Comparison of ENCODE assay signal across 25 cellular contexts in the genomic region with DNA sequence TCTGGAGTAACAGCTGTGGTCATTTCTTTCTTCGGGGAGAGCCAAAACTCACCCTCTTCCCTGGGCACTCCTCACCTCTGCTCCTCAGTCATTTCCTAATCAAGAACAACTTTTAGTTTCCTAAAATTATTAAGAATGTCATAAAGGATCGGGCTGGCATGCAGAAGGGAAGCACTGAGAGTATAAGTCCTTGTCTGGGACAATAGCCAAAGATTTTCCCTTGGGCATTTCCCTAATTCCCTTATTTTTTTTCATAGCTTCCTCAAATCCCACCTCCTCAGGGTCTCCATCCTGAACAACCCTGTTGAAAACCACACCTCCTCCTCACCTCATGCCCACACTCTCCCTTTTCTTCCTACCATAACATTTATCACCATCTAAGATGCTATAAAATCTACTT.
"Had no signal": no experiment of that assay in that cellular context is flagged by ENCODE, and none has a peak within 500 bp of the region (broad histone marks: within the 10 kb centered on the region; RNA-seq: fewer than 3 reads in every experiment).

No MANE protein-coding gene starts in this region.

- H3K9me3 Mint-ChIP-seq: memory B cell; natural killer cell treated with Interleukin-12 subunit alpha and Interleukin-12 subunit beta and Interleukin-15 and Interleukin-18, amount 100 ng/mL, for 72 hours; stimulated activated memory B cell treated with anti-CD40 and anti-IgM and Interleukin-4, amounts not matched to agents 10 μg/mL and 1 μg/mL and 100 μg/mL, for 72 hours; stimulated activated naive CD8-positive, alpha-beta T cell treated with anti-CD3 and anti-CD28 coated beads, Interleukin-15, Interleukin-2, amounts not matched to agents 100 ng/mL and 50 ng/mL, for 24 hours had no signal

- ATAC-seq: left cardiac atrium; lower lobe of right lung; psoas muscle; stimulated activated memory B cell treated with anti-CD40 and anti-IgM and Interleukin-4, amounts not matched to agents 10 μg/mL and 1 μg/mL and 100 μg/mL, for 72 hours had no signal

- H3K27ac ChIP-seq: epithelial cell of prostate, esophagus muscularis mucosa, hepatocyte, left ventricle myocardium inferior, lower lobe of right lung, psoas muscle, spleen, thoracic aorta, transverse colon had no signal

- H3K36me3 Mint-ChIP-seq: memory B cell; natural killer cell treated with Interleukin-12 subunit alpha and Interleukin-12 subunit beta and Interleukin-15 and Interleukin-18, amount 100 ng/mL, for 72 hours; stimulated activated memory B cell treated with anti-CD40 and anti-IgM and Interleukin-4, amounts not matched to agents 10 μg/mL and 1 μg/mL and 100 μg/mL, for 72 hours had no signal

- H3K9me3 ChIP-seq: esophagus muscularis mucosa, lower lobe of right lung, psoas muscle, spleen, thoracic aorta, transverse colon had no signal

- H3K36me3 ChIP-seq: esophagus muscularis mucosa, left ventricle myocardium inferior, lower lobe of right lung, spleen, thoracic aorta, transverse colon had no signal

- H3K27ac Mint-ChIP-seq: memory B cell; natural killer cell treated with Interleukin-12 subunit alpha and Interleukin-12 subunit beta and Interleukin-15 and Interleukin-18, amount 100 ng/mL, for 72 hours; stimulated activated memory B cell treated with anti-CD40 and anti-IgM and Interleukin-4, amounts not matched to agents 10 μg/mL and 1 μg/mL and 100 μg/mL, for 72 hours; stimulated activated naive CD8-positive, alpha-beta T cell treated with anti-CD3 and anti-CD28 coated beads, Interleukin-15, Interleukin-2, amounts not matched to agents 100 ng/mL and 50 ng/mL, for 24 hours had no signal

- DNase-seq: effector memory CD4-positive, alpha-beta T cell; foreskin melanocyte; head of caudate nucleus; kidney; left cardiac atrium; left ventricle myocardium inferior; lower lobe of right lung; midbrain; occipital lobe; psoas muscle; retina; spleen; stimulated activated CD4-positive, alpha-beta T cell treated with anti-CD3 and anti-CD28 coated beads, Interleukin-15, amount 100 ng/mL, for 24 hours; stimulated activated CD4-positive, alpha-beta T cell treated with anti-CD3 and anti-CD28 coated beads, Interleukin-1b, Interleukin-23, amount 100 ng/mL, for 48 hours; stimulated activated CD4-positive, alpha-beta T cell treated with anti-CD3 and anti-CD28 coated beads, Interleukin-4, amount 100 ng/mL, for 24 hours; substantia nigra; transverse colon had no signal

- H3K4me3 ChIP-seq: esophagus muscularis mucosa, hepatocyte, left ventricle myocardium inferior, lower lobe of right lung, psoas muscle, spleen, thoracic aorta, transverse colon had no signal

- H3K4me3 Mint-ChIP-seq: memory B cell; natural killer cell treated with Interleukin-12 subunit alpha and Interleukin-12 subunit beta and Interleukin-15 and Interleukin-18, amount 100 ng/mL, for 72 hours; stimulated activated memory B cell treated with anti-CD40 and anti-IgM and Interleukin-4, amounts not matched to agents 10 μg/mL and 1 μg/mL and 100 μg/mL, for 72 hours; stimulated activated naive CD8-positive, alpha-beta T cell treated with anti-CD3 and anti-CD28 coated beads, Interleukin-15, Interleukin-2, amounts not matched to agents 100 ng/mL and 50 ng/mL, for 24 hours had no signal
